In genomic region chr19:38316477-38317067, GRCh38 we compare ENCODE assay signal across 7 cellular contexts. TPM values are rescaled to one million over a fixed set of nuclear protein-coding genes. Genes with fewer than 3 reads are reported as not detected.
DNase-seq lines count a peak whose midpoint lies in the region; ATAC-seq and TF ChIP-seq lines count a peak whose summit lies in the region.

No MANE protein-coding gene starts in this region.

- H3K9me3 Mint-ChIP-seq in endothelial cell (ENCODE audit: unreplicated experiment) (no peaks in the 10 kb centered on the region), progenitor cell of endocrine pancreas (ENCODE audit: low read depth) (no peaks in the 10 kb centered on the region)

- H3K27ac Mint-ChIP-seq in endothelial cell (ENCODE audit: unreplicated experiment) (peak overlapping the region; percentile 37), progenitor cell of endocrine pancreas (peak overlapping the region; percentile 92)

- TF ChIP-seq CTCF in OCI-LY3 (IDR thresholded peaks at IDR 0.05; ENCODE audit: low read depth, low read length) (no peak), endothelial cell (IDR thresholded peaks at IDR 0.05; ENCODE audit: unreplicated experiment) (no peak), progenitor cell of endocrine pancreas (IDR thresholded peaks at IDR 0.05; ENCODE audit: unreplicated experiment) (no peak)

- peak overlapping the region; percentile 55 for H3K27ac ChIP-seq in OCI-LY3 (ENCODE audit: low read length)

- no peaks in the 10 kb centered on the region for H3K36me3 ChIP-seq in OCI-LY3 (replicated peaks; ENCODE audit: low read depth, low read length)

- peaks cover 17% of the 10 kb centered on the region for H3K27me3 Mint-ChIP-seq in endothelial cell (ENCODE audit: unreplicated experiment)
- H3K27me3 Mint-ChIP-seq in progenitor cell of endocrine pancreas, result peaks cover 42% of the 10 kb centered on the region

- ATAC-seq in GM21723 (IDR thresholded peaks at IDR 0.05; ENCODE audit: unreplicated experiment) (peak; percentile 6), GM19023 (IDR thresholded peaks at IDR 0.05; ENCODE audit: unreplicated experiment) (no peak)

- peak overlapping the region; percentile 81 for H2AFZ ChIP-seq in OCI-LY3 (ENCODE audit: low read depth, low read length)

- H3K9ac ChIP-seq in OCI-LY3 (ENCODE audit: low read length), result peak overlapping the region; percentile 84

- H3K4me2 ChIP-seq in OCI-LY3 (ENCODE audit: low read length), result peak overlapping the region; percentile 88

- peaks cover 13% of the 10 kb centered on the region for H3K27me3 ChIP-seq in OCI-LY3 (ENCODE audit: low read depth, low read length)

- H3K9me3 ChIP-seq in OCI-LY3 (ENCODE audit: insufficient read depth, low read length), result no peaks in the 10 kb centered on the region

- H4K20me1 ChIP-seq in OCI-LY3 (ENCODE audit: insufficient read depth, low read length), result no peaks in the 10 kb centered on the region

- H3K4me1 Mint-ChIP-seq in endothelial cell (ENCODE audit: unreplicated experiment), result peaks cover 31% of the 10 kb centered on the region
- H3K4me1 Mint-ChIP-seq in progenitor cell of endocrine pancreas (ENCODE audit: low read depth), result peaks cover 2% of the 10 kb centered on the region

- peaks cover 5% of the 10 kb centered on the region for H3K36me3 Mint-ChIP-seq in endothelial cell (ENCODE audit: low read depth, unreplicated experiment)
- no peaks in the 10 kb centered on the region for H3K36me3 Mint-ChIP-seq in progenitor cell of endocrine pancreas (ENCODE audit: insufficient read depth)

- DNase-seq in endothelial cell (ENCODE audit: low spot score) (no peak), progenitor cell of endocrine pancreas (ENCODE audit: low spot score, unreplicated experiment) (no peak), inferior parietal cortex (ENCODE audit: extremely low spot score) (no peak), NCI-H226 (no peak)

- H3K79me2 ChIP-seq in OCI-LY3 (ENCODE audit: low read length), result peaks cover 10% of the 10 kb centered on the region

- peaks cover 19% of the 10 kb centered on the region for H3K4me1 ChIP-seq in OCI-LY3 (ENCODE audit: low read length)

- H3K4me3 Mint-ChIP-seq in endothelial cell (ENCODE audit: unreplicated experiment) (peak overlapping the region; percentile 77), progenitor cell of endocrine pancreas (ENCODE audit: low read depth) (peak overlapping the region; percentile 66)

- H3K4me3 ChIP-seq in OCI-LY3 (ENCODE audit: low read length), result peak overlapping the region; percentile 85

RNA-seq across cellular contexts. Expression of gene YIF1B, which starts 0.8 kb away (rescaled TPM):
- total RNA-seq in endothelial cell (ENCODE audit: unreplicated experiment) (55.2 TPM), progenitor cell of endocrine pancreas (29.6 and 31.3 TPM in 2 replicates)

RNA-seq across cellular contexts. Expression of gene KCNK6, which starts 3.1 kb away (rescaled TPM):
- total RNA-seq in endothelial cell (ENCODE audit: unreplicated experiment) (15.8 TPM), progenitor cell of endocrine pancreas (0.43 and 0.53 TPM in 2 replicates)

RNA-seq across cellular contexts. Expression of gene C19orf33, which starts 12.5 kb away (rescaled TPM):
- total RNA-seq in endothelial cell (ENCODE audit: unreplicated experiment) (2.7 TPM), progenitor cell of endocrine pancreas (3.0 and 3.5 TPM in 2 replicates)

RNA-seq across cellular contexts. Expression of gene CATSPERG, which starts 19.1 kb away (rescaled TPM):
- total RNA-seq in endothelial cell (ENCODE audit: unreplicated experiment), result 3.2 TPM
- total RNA-seq in progenitor cell of endocrine pancreas, result 21.0 TPM in 2 replicates

RNA-seq across cellular contexts. Expression of gene SPINT2, which starts 52.2 kb away (rescaled TPM):
- total RNA-seq in endothelial cell (ENCODE audit: unreplicated experiment), result 93.4 TPM
- total RNA-seq in progenitor cell of endocrine pancreas, result 519 and 559 TPM in 2 replicates

Comparison
In these comparisons a context has a peak if more than half of its experiments do, and no peak if none do; other contexts are left out.
1. RNA of gene KCNK6, which starts 3.1 kb away (total RNA-seq): 15.8 TPM in endothelial cell (single experiment); 0.43 to 0.53 TPM in progenitor cell of endocrine pancreas; every median in the first group is over 10 times any median in the second.